Comparison of ENCODE assay signal across 1 cellular context in genomic region chr1:49651136-49651535, GRCh38.
TF ChIP-seq lines count a peak whose summit lies in the region.

No MANE protein-coding gene starts in this region.

TF ChIP-seq in GM23338, 12 proteins besides CTCF, POLR2A, EP300 and RAD21 (continued from another document):
- TF ChIP-seq ZNF462 (CRISPR knock-in tag; IDR thresholded peaks at IDR 0.05), result no peak
- TF ChIP-seq ZNF331 (CRISPR knock-in tag; IDR thresholded peaks at IDR 0.05; ENCODE audit: low read depth), result no peak
- no peak for TF ChIP-seq POLR2AphosphoS5 (IDR thresholded peaks at IDR 0.05; ENCODE audit: low read depth)
- no peak for TF ChIP-seq CREB1 (CRISPR knock-in tag; IDR thresholded peaks at IDR 0.05; ENCODE audit: low read depth)
- TF ChIP-seq EZH2 (IDR thresholded peaks at IDR 0.05; ENCODE audit: low read depth, unreplicated experiment), result no peak
- no peak for TF ChIP-seq NANOG (IDR thresholded peaks at IDR 0.05; ENCODE audit: borderline replicate concordance)
TF ChIP-seq in GM23338: peak in this region for 0.
